Comparison of ENCODE assay signal across 12 cellular contexts in genomic region chr18:22032392-22032961, GRCh38.
DNase-seq lines count a peak whose midpoint lies in the region; ATAC-seq and TF ChIP-seq lines count a peak whose summit lies in the region.
"Had no signal": no experiment of that assay in that cellular context is flagged by ENCODE, and none has a peak within 500 bp of the region (broad histone marks: within the 10 kb centered on the region; RNA-seq: fewer than 3 reads in every experiment).

No MANE protein-coding gene starts in this region.

- H3K27ac ChIP-seq in SK-N-SH (ENCODE audit: low read depth in 2 of 2, low read length in 1 of 2) = no peak overlapping the region
- H3K27ac ChIP-seq: BLaER1, psoas muscle had no signal

- no peaks in the 10 kb centered on the region for H3K9me2 ChIP-seq in SK-N-SH

- peaks cover 10% of the 10 kb centered on the region for H3F3A ChIP-seq in SK-N-SH (replicated peaks; ENCODE audit: insufficient read depth)

- CTCF ChIA-PET in SK-N-SH (lab: Yijun Ruan, JAX) = no interaction called here
- CTCF ChIA-PET in activated CD8-positive, alpha-beta memory T cell treated with anti-CD3 and anti-CD28 coated beads, Interleukin-2, amount 10 ng/mL, durations not matched to agents 7 days and 5 days (lab: Charles Lee) = no interaction called here

- ATAC-seq in activated CD8-positive, alpha-beta memory T cell treated with anti-CD3 and anti-CD28 coated beads, Interleukin-2, amount 10 ng/mL, durations not matched to agents 7 days and 5 days = no peak
- no peak for ATAC-seq in GM18907 (IDR thresholded peaks at IDR 0.05; ENCODE audit: unreplicated experiment)
- ATAC-seq in GM19467 (IDR thresholded peaks at IDR 0.05; ENCODE audit: unreplicated experiment) = no peak
- ATAC-seq: activated CD4-positive, alpha-beta T cell treated with anti-CD3 and anti-CD28 coated beads for 36 hours; psoas muscle had no signal

- H3K36me3 Mint-ChIP-seq in activated CD8-positive, alpha-beta memory T cell treated with anti-CD3 and anti-CD28 coated beads, Interleukin-2, amount 10 ng/mL, durations not matched to agents 7 days and 5 days = no peaks in the 10 kb centered on the region

- H3K27ac Mint-ChIP-seq in activated CD8-positive, alpha-beta memory T cell treated with anti-CD3 and anti-CD28 coated beads, Interleukin-2, amount 10 ng/mL, durations not matched to agents 7 days and 5 days = no peak overlapping the region
- H3K27ac Mint-ChIP-seq: activated CD4-positive, alpha-beta T cell treated with anti-CD3 and anti-CD28 coated beads for 36 hours had no signal

- no peak for TF ChIP-seq CTCF in SK-N-SH (IDR thresholded peaks at IDR 0.05)

- H4K20me1 ChIP-seq in SK-N-SH (ENCODE audit: insufficient read depth) = no peaks in the 10 kb centered on the region
- H4K20me1 ChIP-seq: BLaER1 had no signal

- no peak overlapping the region for H2AFZ ChIP-seq in SK-N-SH (ENCODE audit: low read depth)

- 0 out of 2 replicates have a peak overlapping the region, but pooled peaks have one; percentile 6 for H3K4me2 ChIP-seq in SK-N-SH
- H3K4me2 ChIP-seq: BLaER1 had no signal

- no peaks in the 10 kb centered on the region for H3K79me2 ChIP-seq in SK-N-SH (ENCODE audit: insufficient read depth)

- DNase-seq in 8988T = peak; percentile 87
- peak; percentile 82 for DNase-seq in HCEC 1CT
- DNase-seq in SK-N-SH = no peak
- peak; percentile 43 for DNase-seq in iPS-NIHi7 (ENCODE audit: extremely low spot score)
- DNase-seq in activated CD8-positive, alpha-beta memory T cell treated with anti-CD3 and anti-CD28 coated beads, Interleukin-2, amount 10 ng/mL, durations not matched to agents 7 days and 5 days = no peak
- DNase-seq in NCI-H146 treated with DMSO at 0.1 percent for 48 hours (lab: John Stamatoyannopoulos, UW; ENCODE audit: unreplicated experiment) = no peak
- DNase-seq: activated CD4-positive, alpha-beta T cell treated with anti-CD3 and anti-CD28 coated beads for 36 hours; NCI-H2171 treated with DMSO at 0.1 percent for 48 hours; psoas muscle had no signal

- H3K4me1 ChIP-seq in SK-N-SH (ENCODE audit: control insufficient read depth in 1 of 2, insufficient read depth in 2 of 2, low read depth in 1 of 2, low read length in 1 of 2) = peaks cover 0 to 6% of the 10 kb centered on the region in 2 experiments; a peak in 1 of 4 replicates
- H3K4me1 ChIP-seq: BLaER1, psoas muscle had no signal

- no peaks in the 10 kb centered on the region for H3K36me3 ChIP-seq in SK-N-SH (replicated peaks in 1 of 2; ENCODE audit: control insufficient read depth in 1 of 2, insufficient read depth in 2 of 2, low read length in 1 of 2)
- H3K36me3 ChIP-seq: BLaER1 had no signal

- H3K27me3 Mint-ChIP-seq in activated CD8-positive, alpha-beta memory T cell treated with anti-CD3 and anti-CD28 coated beads, Interleukin-2, amount 10 ng/mL, durations not matched to agents 7 days and 5 days = no peaks in the 10 kb centered on the region
- H3K27me3 Mint-ChIP-seq: activated CD4-positive, alpha-beta T cell treated with anti-CD3 and anti-CD28 coated beads for 36 hours had no signal

- H3K4me3 Mint-ChIP-seq in activated CD8-positive, alpha-beta memory T cell treated with anti-CD3 and anti-CD28 coated beads, Interleukin-2, amount 10 ng/mL, durations not matched to agents 7 days and 5 days = no peak overlapping the region
- H3K4me3 Mint-ChIP-seq: activated CD4-positive, alpha-beta T cell treated with anti-CD3 and anti-CD28 coated beads for 36 hours had no signal

- H3K9me3 ChIP-seq in SK-N-SH = no peaks in the 10 kb centered on the region
- H3K9me3 ChIP-seq: BLaER1, psoas muscle had no signal

- no peak for TF ChIP-seq EP300 in SK-N-SH (IDR thresholded peaks at IDR 0.05; ENCODE audit: borderline replicate concordance in 1 of 2, low read depth in 1 of 2, low read length in 1 of 2)

- TF ChIP-seq RAD21 in SK-N-SH (IDR thresholded peaks at IDR 0.05; ENCODE audit: low read length) = no peak

- POLR2A ChIA-PET in SK-N-SH (lab: Yijun Ruan, JAX) = no interaction called here

- no peaks in the 10 kb centered on the region for H3K9me3 Mint-ChIP-seq in activated CD8-positive, alpha-beta memory T cell treated with anti-CD3 and anti-CD28 coated beads, Interleukin-2, amount 10 ng/mL, durations not matched to agents 7 days and 5 days (ENCODE audit: low read depth)

- WGBS in SK-N-SH (ENCODE audit: low lambda C conversion rate) = 5% methylated on average over 4 of the region's 4 CpGs

- peaks cover 76% of the 10 kb centered on the region; the same call in 1 of the 2 replicates for H3K27me3 ChIP-seq in SK-N-SH (ENCODE audit: insufficient read depth)
- H3K27me3 ChIP-seq: BLaER1 had no signal

- H3K9ac ChIP-seq in SK-N-SH = no peak overlapping the region
- H3K9ac ChIP-seq: BLaER1 had no signal

- no peak overlapping the region for H3K4me3 ChIP-seq in SK-N-SH (ENCODE audit: low read depth in 2 of 2, low read length in 1 of 2)
- H3K4me3 ChIP-seq: BLaER1, psoas muscle had no signal

- no peaks in the 10 kb centered on the region for H3K4me1 Mint-ChIP-seq in activated CD8-positive, alpha-beta memory T cell treated with anti-CD3 and anti-CD28 coated beads, Interleukin-2, amount 10 ng/mL, durations not matched to agents 7 days and 5 days
- H3K4me1 Mint-ChIP-seq: activated CD4-positive, alpha-beta T cell treated with anti-CD3 and anti-CD28 coated beads for 36 hours had no signal

TF ChIP-seq in SK-N-SH, 30 proteins besides CTCF, POLR2A, EP300 and RAD21:
- TF ChIP-seq POLR2AphosphoS5 (IDR thresholded peaks at IDR 0.05; ENCODE audit: low read depth, low read length) (no peak), JUND (IDR thresholded peaks at IDR 0.05) (peak; percentile 33; the same call in 1 of the 2 replicates), SMC3 (IDR thresholded peaks at IDR 0.05; ENCODE audit: low read depth, low read length) (no peak), PBX3 (IDR thresholded peaks at IDR 0.05) (peak; percentile 63), MEF2A (IDR thresholded peaks at IDR 0.05; ENCODE audit: borderline replicate concordance, low read depth) (no peak), CHD2 (IDR thresholded peaks at IDR 0.05; ENCODE audit: low read length, partially characterized antibody) (no peak), USF2 (IDR thresholded peaks at IDR 0.05; ENCODE audit: borderline replicate concordance, low read depth, low read length) (no peak), RXRA (IDR thresholded peaks at IDR 0.05; ENCODE audit: borderline replicate concordance, low read depth) (no peak), TCF12 (IDR thresholded peaks at IDR 0.05) (peak; percentile 28; the same call in 1 of the 2 replicates), FOSL2 (IDR thresholded peaks at IDR 0.05; ENCODE audit: borderline replicate concordance, low read depth) (peak; percentile 47; the same call in 1 of the 2 replicates)

Comparison
In these comparisons a context has a peak if more than half of its experiments do, and no peak if none do; other contexts are left out.
1. DNase-seq: peak in 8988T (single experiment), HCEC 1CT (single experiment) and iPS-NIHi7 (single experiment); none in SK-N-SH (single experiment), activated CD8-positive, alpha-beta memory T cell treated with anti-CD3 and anti-CD28 coated beads, Interleukin-2, amount 10 ng/mL, durations not matched to agents 7 days and 5 days (single experiment) and NCI-H146 treated with DMSO at 0.1 percent for 48 hours (single experiment).